In genomic region chr9:66901141-66901540, GRCh38 we compare ENCODE assay signal across 8 cellular contexts. TPM values are rescaled to one million over a fixed set of nuclear protein-coding genes. Genes with fewer than 3 reads are reported as not detected.
DNase-seq lines count a peak whose midpoint lies in the region; ATAC-seq and TF ChIP-seq lines count a peak whose summit lies in the region.
"Not testable (repeated sequence)": the region's sequence is repeated elsewhere in the genome, so short reads cannot be mapped to it uniquely, and the experiment has no call there.

No MANE protein-coding gene starts in this region.

- not testable (repeated sequence) for H3K9me3 Mint-ChIP-seq in H9; central memory CD8-positive, alpha-beta T cell

- H3K27ac ChIP-seq in H9 (ENCODE audit: insufficient read length, low read depth, low read length); right cardiac atrium (ENCODE audit: low read length): not testable (repeated sequence)
- peak overlapping the region; percentile 70 for H3K27ac ChIP-seq in upper lobe of right lung

- not testable (repeated sequence) for H3K9me3 ChIP-seq in H9 (ENCODE audit: control insufficient read depth, low read depth, low read length); T-helper 17 cell (ENCODE audit: control insufficient read depth, low read length, poor library complexity, severe bottlenecking); right cardiac atrium (ENCODE audit: control insufficient read depth, low read length); neuron (ENCODE audit: low read length); upper lobe of right lung

- not testable (repeated sequence) for H3K27ac Mint-ChIP-seq in H9; T-helper 17 cell; central memory CD8-positive, alpha-beta T cell (ENCODE audit: low read depth)

- not testable (repeated sequence) for H3K79me2 ChIP-seq in H9 (ENCODE audit: insufficient read depth, low read length)

- DNase-seq in H9; T-helper 17 cell; central memory CD8-positive, alpha-beta T cell (ENCODE audit: low spot score in 2 of 2); right cardiac atrium; upper lobe of right lung: not testable (repeated sequence)

- H3K23me2 ChIP-seq in H9 (ENCODE audit: insufficient read length, low read depth, low read length, poor library complexity, severe bottlenecking) = not testable (repeated sequence)

- H3K4me3 Mint-ChIP-seq in H9 (peak overlapping the region; percentile 75 to 89), T-helper 17 cell (peak overlapping the region; percentile 92)
- peak overlapping the region; percentile 89 for H3K4me3 Mint-ChIP-seq in central memory CD8-positive, alpha-beta T cell

- no CpG with 5 or more reads among the region's 8 CpGs for WGBS in H9 (ENCODE audit: extremely low coverage, insufficient read length, low lambda C conversion rate)
- WGBS in right cardiac atrium = 10% methylated on average over 6 of the region's 8 CpGs

- H2BK15ac ChIP-seq in H9 (ENCODE audit: low read depth, low read length) = not testable (repeated sequence)

- H3K36me3 Mint-ChIP-seq in H9 (ENCODE audit: insufficient read depth in 1 of 3, low read depth in 3 of 3) = peaks cover 4 to 11% (median 4%) of the 10 kb centered on the region in 3 experiments; a peak in 6 of 7 replicates
- not testable (repeated sequence) for H3K36me3 Mint-ChIP-seq in T-helper 17 cell (ENCODE audit: low read depth); central memory CD8-positive, alpha-beta T cell (ENCODE audit: insufficient read depth)

- not testable (repeated sequence) for H3K23ac ChIP-seq in H9 (ENCODE audit: insufficient read length, low read depth, low read length)

- not testable (repeated sequence) for H3K36me3 ChIP-seq in neuron (ENCODE audit: insufficient read depth, low read length); upper lobe of right lung

- H3K56ac ChIP-seq in H9 (ENCODE audit: insufficient read length, low read depth, low read length) = not testable (repeated sequence)

- H4K91ac ChIP-seq in H9 (ENCODE audit: insufficient read length, low read depth, low read length) = not testable (repeated sequence)

- not testable (repeated sequence) for H3K79me1 ChIP-seq in H9 (ENCODE audit: insufficient read depth, low read depth, low read length, poor library complexity, severe bottlenecking)

- peak overlapping the region; percentile 25 for H3K4me2 ChIP-seq in H9 (ENCODE audit: insufficient read depth, insufficient read length, low read length)

- intact Hi-C loops in right cardiac atrium (cut with DNase I); upper lobe of right lung (cut with DNase I): not testable (repeated sequence)

- not testable (repeated sequence) for H2BK20ac ChIP-seq in H9 (ENCODE audit: low read depth, low read length, poor library complexity, severe bottlenecking)

- H3K4me3 ChIP-seq in right cardiac atrium (ENCODE audit: low read length) (peak overlapping the region; percentile 54), neuron (ENCODE audit: low read length) (peak overlapping the region; percentile 55), upper lobe of right lung (peak overlapping the region; percentile 60)

- H4K8ac ChIP-seq in H9 (replicated peaks; ENCODE audit: insufficient read length, low read depth, low read length) = not testable (repeated sequence)

- not testable (repeated sequence) for H2BK120ac ChIP-seq in H9 (ENCODE audit: low read depth, low read length, poor library complexity, severe bottlenecking)

- H2BK5ac ChIP-seq in H9 (ENCODE audit: insufficient read length, low read length) = not testable (repeated sequence)

- H3K27me3 Mint-ChIP-seq in H9 (ENCODE audit: low read depth); T-helper 17 cell; central memory CD8-positive, alpha-beta T cell: not testable (repeated sequence)

- H3K18ac ChIP-seq in H9 (ENCODE audit: insufficient read length, low read depth, low read length) = not testable (repeated sequence)

- H4K20me1 ChIP-seq in H9 (ENCODE audit: control insufficient read depth, insufficient read depth, insufficient read length) = not testable (repeated sequence)

- TF ChIP-seq CTCF in H9 (conservative IDR thresholded peaks at IDR 0.05); upper lobe of right lung (IDR thresholded peaks at IDR 0.05): not testable (repeated sequence)

- not testable (repeated sequence) for H2BK12ac ChIP-seq in H9 (ENCODE audit: insufficient read length, low read depth, low read length)

- peak; percentile 12 for ATAC-seq in GM18508 (IDR thresholded peaks at IDR 0.05; ENCODE audit: insufficient read depth, unreplicated experiment)
- ATAC-seq in HG03442 (IDR thresholded peaks at IDR 0.05; ENCODE audit: unreplicated experiment) = peak; percentile 19
- ATAC-seq in T-helper 17 cell; central memory CD8-positive, alpha-beta T cell (replicated peaks; ENCODE audit: extremely low read depth, poor library complexity, severe bottlenecking): not testable (repeated sequence)
- ATAC-seq in right cardiac atrium = peak; percentile 18 to 29
- peak; percentile 16 for ATAC-seq in upper lobe of right lung

- not testable (repeated sequence) for H3K4ac ChIP-seq in H9 (ENCODE audit: low read depth, low read length)

- not testable (repeated sequence) for H2AFZ ChIP-seq in H9 (ENCODE audit: low read length); neuron (ENCODE audit: low read depth, low read length)

- H3K4me1 ChIP-seq in H9 (ENCODE audit: insufficient read depth, low read length); right cardiac atrium (ENCODE audit: control insufficient read depth, insufficient read depth, low read length); neuron (ENCODE audit: insufficient read depth, low read length); upper lobe of right lung: not testable (repeated sequence)

- not testable (repeated sequence) for H3K14ac ChIP-seq in H9 (ENCODE audit: insufficient read depth, low read length)

- H3K27me3 ChIP-seq in H9 (ENCODE audit: insufficient read depth, low read length); right cardiac atrium (ENCODE audit: control insufficient read depth, insufficient read depth); neuron (ENCODE audit: insufficient read depth, low read length); upper lobe of right lung: not testable (repeated sequence)

- not testable (repeated sequence) for H3K4me1 Mint-ChIP-seq in H9; T-helper 17 cell; central memory CD8-positive, alpha-beta T cell

- H2AK5ac ChIP-seq in H9 (ENCODE audit: insufficient read length, low read length) = not testable (repeated sequence)

- H3K9ac ChIP-seq in H9 (ENCODE audit: extremely low read depth, insufficient read length, low read length) = not testable (repeated sequence)

- H3T11ph ChIP-seq in H9 (ENCODE audit: low read length) = not testable (repeated sequence)

- not testable (repeated sequence) for H4K5ac ChIP-seq in H9 (ENCODE audit: insufficient read length, low read depth, low read length)

RNA-seq across cellular contexts. Expression of gene ZNF658, which starts 0.6 kb away (rescaled TPM):
- total RNA-seq in H9 (2021) = 3.6 and 4.9 TPM in 2 replicates
- 1 to 10 TPM; 1.4 to 4.8 TPM for total RNA-seq in T-helper 17 cell
- total RNA-seq in right cardiac atrium = 10 to 100 TPM; 10.7 to 13.5 (median 12.4) TPM
- 2.9 TPM for polyA plus RNA-seq in right cardiac atrium
- 5.8 TPM for total RNA-seq in upper lobe of right lung
